In the genomic region with DNA sequence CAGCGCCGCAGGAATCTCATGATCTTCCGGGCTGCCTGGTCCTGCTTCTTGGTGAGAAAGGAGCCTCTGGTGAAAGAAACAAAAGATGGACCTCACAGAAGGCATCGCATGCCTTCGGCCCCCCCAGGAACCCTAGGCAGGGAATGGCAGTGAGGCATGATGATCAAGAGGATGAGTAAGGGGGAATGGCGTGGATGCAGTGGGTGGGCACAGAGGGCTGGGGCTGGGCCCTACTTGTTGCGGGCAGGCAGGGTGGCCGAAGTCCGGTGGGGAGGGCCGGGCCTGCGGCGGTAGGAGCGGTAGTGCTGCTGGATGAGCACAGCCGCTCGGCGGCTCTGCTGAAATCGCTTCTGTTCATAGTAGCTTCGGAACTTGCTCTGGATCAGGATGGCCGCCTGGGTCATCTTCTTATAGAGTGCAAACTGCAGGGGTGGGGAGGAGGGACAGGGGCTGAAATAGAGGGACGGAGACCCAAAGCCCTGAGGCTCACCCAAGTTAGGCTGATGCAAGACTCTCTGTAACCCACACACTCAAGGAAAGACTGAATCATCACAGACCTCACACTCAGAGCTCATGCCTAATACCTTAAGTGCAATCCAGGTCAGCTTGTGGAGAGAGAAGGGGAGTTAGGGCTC, we compare ENCODE assay signal across 9 cellular contexts. TPM values are rescaled to one million over a fixed set of nuclear protein-coding genes. Genes with fewer than 3 reads are reported as not detected.
A peak's percentile ranks its signal among the peaks of the same experiment; 100 is the strongest.
DNase-seq lines count a peak whose midpoint lies in the region; ATAC-seq and TF ChIP-seq lines count a peak whose summit lies in the region.
"Had no signal": no experiment of that assay in that cellular context is flagged by ENCODE, and none has a peak within 500 bp of the region (broad histone marks: within the 10 kb centered on the region; RNA-seq: fewer than 3 reads in every experiment).

No MANE protein-coding gene starts in this region.

- H3K27me3 ChIP-seq in HAP-1 (ENCODE audit: low read depth) (no peaks in the 10 kb centered on the region), right atrium auricular region (no peaks in the 10 kb centered on the region)

- peaks cover 53% of the 10 kb centered on the region for H3K36me3 ChIP-seq in HAP-1 (replicated peaks)
- H3K36me3 ChIP-seq in right atrium auricular region: peaks cover 37% of the 10 kb centered on the region

- peak overlapping the region; percentile 95 to 97 for H3K27ac ChIP-seq in right atrium auricular region

- no peak for TF ChIP-seq CTCF in right atrium auricular region (IDR thresholded peaks at IDR 0.05)

- DNase-seq in ACHN (peak; percentile 94), HAP-1 (ENCODE audit: low spot score in 2 of 2) (no peak), right atrium auricular region (ENCODE audit: low spot score) (no peak), NCI-H2081 (lab: John Stamatoyannopoulos, UW) (no peak)
- DNase-seq in activated CD8-positive, alpha-beta memory T cell treated with anti-CD3 and anti-CD28 coated beads for 48 hours (ENCODE audit: low read depth in 2 of 3, low spot score in 2 of 3): peak; percentile 40 to 60 (median 52)
- DNase-seq in stimulated activated CD4-positive, alpha-beta T cell treated with anti-CD3 and anti-CD28 coated beads, Interleukin-2, amount 100 ng/mL, for 24 hours: peak; percentile 53 to 64
- no peak for DNase-seq in activated T-helper 1 cell treated with anti-CD3 and anti-CD28 coated beads, Interleukin-12 subunit alpha, Interleukin-12 subunit beta, Interleukin-2, Interleukin-4 antibody, amounts not matched to agents 30 ng/mL and 10 ng/mL and 1 ng/mL, durations not matched to agents 14 hours and 24 hours and 36 hours (ENCODE audit: low spot score)

- 0 out of 2 replicates have a peak, but pooled peaks cover 6% of the 10 kb centered on the region for H3K9me3 ChIP-seq in HAP-1
- H3K9me3 ChIP-seq in right atrium auricular region: no peaks in the 10 kb centered on the region

- H3K36me3 Mint-ChIP-seq in activated T-helper 1 cell treated with anti-CD3 and anti-CD28 coated beads, Interleukin-12 subunit alpha, Interleukin-12 subunit beta, Interleukin-2, Interleukin-4 antibody, amounts not matched to agents 30 ng/mL and 10 ng/mL and 1 ng/mL, durations not matched to agents 14 hours and 24 hours and 36 hours (ENCODE audit: low read depth): peaks cover 43% of the 10 kb centered on the region

- ATAC-seq in HG02571 (IDR thresholded peaks at IDR 0.05; ENCODE audit: unreplicated experiment): no peak

- in situ Hi-C loops in ACHN (cut with HindIII; ENCODE audit: low pct_ligation_motif_present, low pct_unique_long_range_greater_than_20kb, low sequenced_read_pairs) (no loop called here), HAP-1 (cut with MboI; ENCODE audit: low sequenced_read_pairs) (no loop called here)

- H3K4me1 Mint-ChIP-seq in activated T-helper 1 cell treated with anti-CD3 and anti-CD28 coated beads, Interleukin-12 subunit alpha, Interleukin-12 subunit beta, Interleukin-2, Interleukin-4 antibody, amounts not matched to agents 30 ng/mL and 10 ng/mL and 1 ng/mL, durations not matched to agents 14 hours and 24 hours and 36 hours (ENCODE audit: low read depth): peaks cover 40% of the 10 kb centered on the region

- peaks cover 17% of the 10 kb centered on the region for H3K4me1 ChIP-seq in HAP-1
- H3K4me1 ChIP-seq in right atrium auricular region: peaks cover 0 to 56% of the 10 kb centered on the region in 2 donors

- no peaks in the 10 kb centered on the region for H3K9me3 Mint-ChIP-seq in activated T-helper 1 cell treated with anti-CD3 and anti-CD28 coated beads, Interleukin-12 subunit alpha, Interleukin-12 subunit beta, Interleukin-2, Interleukin-4 antibody, amounts not matched to agents 30 ng/mL and 10 ng/mL and 1 ng/mL, durations not matched to agents 14 hours and 24 hours and 36 hours
- H3K9me3 Mint-ChIP-seq: neural crest cell had no signal

- H3K4me3 Mint-ChIP-seq in activated T-helper 1 cell treated with anti-CD3 and anti-CD28 coated beads, Interleukin-12 subunit alpha, Interleukin-12 subunit beta, Interleukin-2, Interleukin-4 antibody, amounts not matched to agents 30 ng/mL and 10 ng/mL and 1 ng/mL, durations not matched to agents 14 hours and 24 hours and 36 hours: no peak overlapping the region
- H3K4me3 Mint-ChIP-seq: neural crest cell had no signal

- H3K27me3 Mint-ChIP-seq in activated T-helper 1 cell treated with anti-CD3 and anti-CD28 coated beads, Interleukin-12 subunit alpha, Interleukin-12 subunit beta, Interleukin-2, Interleukin-4 antibody, amounts not matched to agents 30 ng/mL and 10 ng/mL and 1 ng/mL, durations not matched to agents 14 hours and 24 hours and 36 hours (ENCODE audit: insufficient read depth): no peaks in the 10 kb centered on the region

- H3K4me3 ChIP-seq in HAP-1 (peak overlapping the region; percentile 86; the same call in 1 of the 2 replicates), right atrium auricular region (peak overlapping the region in 1 of 2 donors; percentile 69)

- intact Hi-C loops in activated T-helper 1 cell treated with anti-CD3 and anti-CD28 coated beads, Interleukin-12 subunit alpha, Interleukin-12 subunit beta, Interleukin-2, Interleukin-4 antibody, amounts not matched to agents 30 ng/mL and 10 ng/mL and 1 ng/mL, durations not matched to agents 14 hours and 24 hours and 36 hours (cut with micrococcal nuclease): loop anchor here (1.0 to 10.0 kb wide), 3 partner anchors 28 to 1074 kb away; partner anchors contain the start of genes CAMKK1, INCA1, KIF1C and RABEP1

- H3K27ac Mint-ChIP-seq in activated T-helper 1 cell treated with anti-CD3 and anti-CD28 coated beads, Interleukin-12 subunit alpha, Interleukin-12 subunit beta, Interleukin-2, Interleukin-4 antibody, amounts not matched to agents 30 ng/mL and 10 ng/mL and 1 ng/mL, durations not matched to agents 14 hours and 24 hours and 36 hours: no peak overlapping the region

RNA-seq across cellular contexts. Expression of gene SPAG7, which starts 1.4 kb away (rescaled TPM):
- 100 to 1,000 TPM in 1 of 2 donors, 10 to 100 TPM in 1; 83.9 to 122 TPM for total RNA-seq in right atrium auricular region
- total RNA-seq in activated T-helper 1 cell treated with anti-CD3 and anti-CD28 coated beads, Interleukin-12 subunit alpha, Interleukin-12 subunit beta, Interleukin-2, Interleukin-4 antibody, amounts not matched to agents 30 ng/mL and 10 ng/mL and 1 ng/mL, durations not matched to agents 14 hours and 24 hours and 36 hours: 66.5 and 69.5 TPM in 2 replicates

RNA-seq across cellular contexts. Expression of gene ENO3, which starts 18.1 kb away (rescaled TPM):
- total RNA-seq in right atrium auricular region: 100 to 1,000 TPM; 235 to 563 TPM
- 42.5 and 44.5 TPM in 2 replicates for total RNA-seq in activated T-helper 1 cell treated with anti-CD3 and anti-CD28 coated beads, Interleukin-12 subunit alpha, Interleukin-12 subunit beta, Interleukin-2, Interleukin-4 antibody, amounts not matched to agents 30 ng/mL and 10 ng/mL and 1 ng/mL, durations not matched to agents 14 hours and 24 hours and 36 hours

RNA-seq across cellular contexts. Expression of gene CAMTA2, which starts 18.4 kb away (rescaled TPM):
- 10 to 100 TPM; 20.3 to 24.7 TPM for total RNA-seq in right atrium auricular region
- total RNA-seq in activated T-helper 1 cell treated with anti-CD3 and anti-CD28 coated beads, Interleukin-12 subunit alpha, Interleukin-12 subunit beta, Interleukin-2, Interleukin-4 antibody, amounts not matched to agents 30 ng/mL and 10 ng/mL and 1 ng/mL, durations not matched to agents 14 hours and 24 hours and 36 hours: 98.5 and 103 TPM in 2 replicates

RNA-seq across cellular contexts. Expression of gene PFN1, which starts 20.7 kb away (rescaled TPM):
- total RNA-seq in right atrium auricular region: 100 to 1,000 TPM; 218 to 425 TPM
- total RNA-seq in activated T-helper 1 cell treated with anti-CD3 and anti-CD28 coated beads, Interleukin-12 subunit alpha, Interleukin-12 subunit beta, Interleukin-2, Interleukin-4 antibody, amounts not matched to agents 30 ng/mL and 10 ng/mL and 1 ng/mL, durations not matched to agents 14 hours and 24 hours and 36 hours: 1,423 and 1,429 TPM in 2 replicates

RNA-seq across cellular contexts. Expression of gene INCA1, which starts 28.3 kb away (rescaled TPM):
- 1 to 10 TPM; 1.7 to 2.9 TPM for total RNA-seq in right atrium auricular region
- 0.34 and 0.37 TPM in 2 replicates for total RNA-seq in activated T-helper 1 cell treated with anti-CD3 and anti-CD28 coated beads, Interleukin-12 subunit alpha, Interleukin-12 subunit beta, Interleukin-2, Interleukin-4 antibody, amounts not matched to agents 30 ng/mL and 10 ng/mL and 1 ng/mL, durations not matched to agents 14 hours and 24 hours and 36 hours

Comparison
In these comparisons a context has a peak if more than half of its experiments do, and no peak if none do; other contexts are left out.
1. DNase-seq: peak in ACHN (single experiment), activated CD8-positive, alpha-beta memory T cell treated with anti-CD3 and anti-CD28 coated beads for 48 hours (3 of 3) and stimulated activated CD4-positive, alpha-beta T cell treated with anti-CD3 and anti-CD28 coated beads, Interleukin-2, amount 100 ng/mL, for 24 hours (2 of 2); none in HAP-1 (0 of 2), right atrium auricular region (single experiment), activated T-helper 1 cell treated with anti-CD3 and anti-CD28 coated beads, Interleukin-12 subunit alpha, Interleukin-12 subunit beta, Interleukin-2, Interleukin-4 antibody, amounts not matched to agents 30 ng/mL and 10 ng/mL and 1 ng/mL, durations not matched to agents 14 hours and 24 hours and 36 hours (single experiment) and NCI-H2081 (0 of 2).